ENCODE assay signal across 1 cellular context in the genomic region with DNA sequence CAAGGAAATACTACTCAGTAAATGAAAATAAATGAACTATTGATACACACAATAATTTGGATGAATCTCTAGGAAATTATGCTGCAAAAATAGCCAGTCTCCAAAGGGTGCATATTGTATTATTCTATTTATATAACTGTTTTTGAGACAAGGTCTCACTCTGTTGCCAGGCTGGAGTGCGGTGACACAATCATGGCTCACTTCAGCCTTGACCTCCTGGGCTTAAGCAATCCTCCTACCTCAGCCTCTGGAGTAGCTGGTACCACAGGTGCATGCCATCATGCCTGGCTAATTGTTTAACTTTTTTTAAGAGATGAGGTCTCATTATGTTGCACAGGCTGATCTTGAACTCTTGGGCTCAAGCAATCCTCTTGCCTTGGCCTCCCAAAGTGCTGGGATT.
TF ChIP-seq lines count a peak whose summit lies in the region.

No MANE protein-coding gene starts in this region.

TF ChIP-seq in HepG2, 621 proteins besides CTCF, POLR2A, EP300 and RAD21 (continued from another document):
- TF ChIP-seq, protein P1, sequence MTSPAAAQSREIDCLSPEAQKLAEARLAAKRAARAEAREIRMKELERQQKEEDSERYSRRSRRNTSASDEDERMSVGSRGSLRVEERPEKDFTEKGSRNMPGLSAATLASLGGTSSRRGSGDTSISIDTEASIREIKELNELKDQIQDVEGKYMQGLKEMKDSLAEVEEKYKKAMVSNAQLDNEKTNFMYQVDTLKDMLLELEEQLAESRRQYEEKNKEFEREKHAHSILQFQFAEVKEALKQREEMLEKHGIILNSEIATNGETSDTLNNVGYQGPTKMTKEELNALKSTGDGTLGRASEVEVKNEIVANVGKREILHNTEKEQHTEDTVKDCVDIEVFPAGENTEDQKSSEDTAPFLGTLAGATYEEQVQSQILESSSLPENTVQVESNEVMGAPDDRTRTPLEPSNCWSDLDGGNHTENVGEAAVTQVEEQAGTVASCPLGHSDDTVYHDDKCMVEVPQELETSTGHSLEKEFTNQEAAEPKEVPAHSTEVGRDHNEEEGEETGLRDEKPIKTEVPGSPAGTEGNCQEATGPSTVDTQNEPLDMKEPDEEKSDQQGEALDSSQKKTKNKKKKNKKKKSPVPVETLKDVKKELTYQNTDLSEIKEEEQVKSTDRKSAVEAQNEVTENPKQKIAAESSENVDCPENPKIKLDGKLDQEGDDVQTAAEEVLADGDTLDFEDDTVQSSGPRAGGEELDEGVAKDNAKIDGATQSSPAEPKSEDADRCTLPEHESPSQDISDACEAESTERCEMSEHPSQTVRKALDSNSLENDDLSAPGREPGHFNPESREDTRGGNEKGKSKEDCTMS (CRISPR knock-in tag; conservative IDR thresholded peaks at IDR 0.05) = no peak
- TF ChIP-seq, protein P2, sequence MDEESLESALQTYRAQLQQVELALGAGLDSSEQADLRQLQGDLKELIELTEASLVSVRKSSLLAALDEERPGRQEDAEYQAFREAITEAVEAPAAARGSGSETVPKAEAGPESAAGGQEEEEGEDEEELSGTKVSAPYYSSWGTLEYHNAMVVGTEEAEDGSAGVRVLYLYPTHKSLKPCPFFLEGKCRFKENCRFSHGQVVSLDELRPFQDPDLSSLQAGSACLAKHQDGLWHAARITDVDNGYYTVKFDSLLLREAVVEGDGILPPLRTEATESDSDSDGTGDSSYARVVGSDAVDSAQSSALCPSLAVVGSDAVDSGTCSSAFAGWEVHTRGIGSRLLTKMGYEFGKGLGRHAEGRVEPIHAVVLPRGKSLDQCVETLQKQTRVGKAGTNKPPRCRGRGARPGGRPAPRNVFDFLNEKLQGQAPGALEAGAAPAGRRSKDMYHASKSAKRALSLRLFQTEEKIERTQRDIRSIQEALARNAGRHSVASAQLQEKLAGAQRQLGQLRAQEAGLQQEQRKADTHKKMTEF (CRISPR knock-in tag; IDR thresholded peaks at IDR 0.05) = peak; percentile 45; the same call in 1 of the 2 replicates
- TF ChIP-seq ZNF841 (CRISPR knock-in tag; IDR thresholded peaks at IDR 0.05; ENCODE audit: borderline replicate concordance) = no peak
- TF ChIP-seq, protein P3, sequence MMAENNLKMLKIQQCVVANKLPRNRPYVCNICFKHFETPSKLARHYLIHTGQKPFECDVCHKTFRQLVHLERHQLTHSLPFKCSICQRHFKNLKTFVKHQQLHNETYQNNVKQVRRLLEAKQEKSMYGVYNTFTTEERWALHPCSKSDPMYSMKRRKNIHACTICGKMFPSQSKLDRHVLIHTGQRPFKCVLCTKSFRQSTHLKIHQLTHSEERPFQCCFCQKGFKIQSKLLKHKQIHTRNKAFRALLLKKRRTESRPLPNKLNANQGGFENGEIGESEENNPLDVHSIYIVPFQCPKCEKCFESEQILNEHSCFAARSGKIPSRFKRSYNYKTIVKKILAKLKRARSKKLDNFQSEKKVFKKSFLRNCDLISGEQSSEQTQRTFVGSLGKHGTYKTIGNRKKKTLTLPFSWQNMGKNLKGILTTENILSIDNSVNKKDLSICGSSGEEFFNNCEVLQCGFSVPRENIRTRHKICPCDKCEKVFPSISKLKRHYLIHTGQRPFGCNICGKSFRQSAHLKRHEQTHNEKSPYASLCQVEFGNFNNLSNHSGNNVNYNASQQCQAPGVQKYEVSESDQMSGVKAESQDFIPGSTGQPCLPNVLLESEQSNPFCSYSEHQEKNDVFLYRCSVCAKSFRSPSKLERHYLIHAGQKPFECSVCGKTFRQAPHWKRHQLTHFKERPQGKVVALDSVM (CRISPR knock-in tag; IDR thresholded peaks at IDR 0.05) = peak; percentile 92
- TF ChIP-seq ZNF850 (CRISPR knock-in tag; conservative IDR thresholded peaks at IDR 0.05) = no peak
TF ChIP-seq in HepG2: peak in this region for 38.
